26 cellular contexts compared by ENCODE assay signal in genomic region chr7:111400088-111400487, GRCh38.
"Had no signal": no experiment of that assay in that cellular context is flagged by ENCODE, and none has a peak within 500 bp of the region (broad histone marks: within the 10 kb centered on the region; RNA-seq: fewer than 3 reads in every experiment).

No MANE protein-coding gene starts in this region.

- H3K9me3 ChIP-seq: mucosa of descending colon, ovary, suprapubic skin, thoracic aorta, tibial artery, upper lobe of right lung had no signal

- H3K36me3 ChIP-seq: left ventricle myocardium inferior, ovary, suprapubic skin, thoracic aorta, tibial artery, upper lobe of right lung had no signal

- DNase-seq: hypothalamus; immature natural killer cell; kidney; left ventricle myocardium inferior; midbrain; mucosa of descending colon; naive thymus-derived CD4-positive, alpha-beta T cell; ovary; retina; right cardiac atrium; stimulated activated CD4-positive, alpha-beta T cell treated with anti-CD3 and anti-CD28 coated beads, Interleukin-12 subunit alpha, Interleukin-12 subunit beta, amount 100 ng/mL, for 4 hours; stimulated activated CD4-positive, alpha-beta T cell treated with anti-CD3 and anti-CD28 coated beads, Interleukin-15, amount 100 ng/mL, for 24 hours; stimulated activated CD4-positive, alpha-beta T cell treated with anti-CD3 and anti-CD28 coated beads, Interleukin-2, amount 100 ng/mL, for 24 hours; stimulated activated CD4-positive, alpha-beta T cell treated with anti-CD3 and anti-CD28 coated beads, Interleukin-4, amount 100 ng/mL, for 1 hour; stimulated activated naive B cell treated with anti-CD40 and anti-IgM and Interleukin-4, amounts not matched to agents 10 μg/mL and 1 μg/mL and 100 μg/mL, for 72 hours; stimulated activated naive CD8-positive, alpha-beta T cell treated with anti-CD3 and anti-CD28 coated beads, Interleukin-15, Interleukin-2, amounts not matched to agents 100 U/mL and 50 U/mL, for 24 hours; tibial artery; trophoblast cell; upper lobe of right lung had no signal

- H3K27ac Mint-ChIP-seq: immature natural killer cell; naive thymus-derived CD4-positive, alpha-beta T cell; natural killer cell treated with Interleukin-12 subunit alpha and Interleukin-12 subunit beta and Interleukin-15 and Interleukin-18, amount 100 ng/mL, for 72 hours; progenitor cell of endocrine pancreas; stimulated activated naive B cell treated with anti-CD40 and anti-IgM and Interleukin-4, amounts not matched to agents 10 μg/mL and 1 μg/mL and 100 μg/mL, for 72 hours had no signal

- ATAC-seq: mucosa of descending colon; naive thymus-derived CD4-positive, alpha-beta T cell; natural killer cell treated with Interleukin-12 subunit alpha and Interleukin-12 subunit beta and Interleukin-15 and Interleukin-18, amount 100 ng/mL, for 72 hours; right cardiac atrium; sciatic nerve; stimulated activated naive B cell treated with anti-CD40 and anti-IgM and Interleukin-4, amounts not matched to agents 10 μg/mL and 1 μg/mL and 100 μg/mL, for 72 hours; stimulated activated naive CD8-positive, alpha-beta T cell treated with anti-CD3 and anti-CD28 coated beads, Interleukin-15, Interleukin-2, amounts not matched to agents 100 U/mL and 50 U/mL, for 24 hours; upper lobe of right lung had no signal

- H3K27me3 ChIP-seq: ovary, suprapubic skin, tibial artery, upper lobe of right lung had no signal

- H3K4me1 ChIP-seq: left ventricle myocardium inferior, suprapubic skin, upper lobe of right lung had no signal

- H3K4me3 Mint-ChIP-seq: immature natural killer cell; naive thymus-derived CD4-positive, alpha-beta T cell; natural killer cell treated with Interleukin-12 subunit alpha and Interleukin-12 subunit beta and Interleukin-15 and Interleukin-18, amount 100 ng/mL, for 72 hours; stimulated activated naive B cell treated with anti-CD40 and anti-IgM and Interleukin-4, amounts not matched to agents 10 μg/mL and 1 μg/mL and 100 μg/mL, for 72 hours had no signal

- H3K4me3 ChIP-seq: left ventricle myocardium inferior, lung, mucosa of descending colon, ovary, skin epidermis, suprapubic skin, thoracic aorta, tibial artery, upper lobe of right lung had no signal

- H3K27me3 Mint-ChIP-seq: naive thymus-derived CD4-positive, alpha-beta T cell; natural killer cell treated with Interleukin-12 subunit alpha and Interleukin-12 subunit beta and Interleukin-15 and Interleukin-18, amount 100 ng/mL, for 72 hours; progenitor cell of endocrine pancreas; stimulated activated naive B cell treated with anti-CD40 and anti-IgM and Interleukin-4, amounts not matched to agents 10 μg/mL and 1 μg/mL and 100 μg/mL, for 72 hours had no signal

- H3K4me1 Mint-ChIP-seq: immature natural killer cell; naive thymus-derived CD4-positive, alpha-beta T cell; stimulated activated naive B cell treated with anti-CD40 and anti-IgM and Interleukin-4, amounts not matched to agents 10 μg/mL and 1 μg/mL and 100 μg/mL, for 72 hours had no signal

- H3K36me3 Mint-ChIP-seq: natural killer cell treated with Interleukin-12 subunit alpha and Interleukin-12 subunit beta and Interleukin-15 and Interleukin-18, amount 100 ng/mL, for 72 hours had no signal

- H3K27ac ChIP-seq: left ventricle myocardium inferior, ovary, skin epidermis, suprapubic skin, thoracic aorta, upper lobe of right lung had no signal
